1 cellular context compared by ENCODE assay signal in the genomic region with DNA sequence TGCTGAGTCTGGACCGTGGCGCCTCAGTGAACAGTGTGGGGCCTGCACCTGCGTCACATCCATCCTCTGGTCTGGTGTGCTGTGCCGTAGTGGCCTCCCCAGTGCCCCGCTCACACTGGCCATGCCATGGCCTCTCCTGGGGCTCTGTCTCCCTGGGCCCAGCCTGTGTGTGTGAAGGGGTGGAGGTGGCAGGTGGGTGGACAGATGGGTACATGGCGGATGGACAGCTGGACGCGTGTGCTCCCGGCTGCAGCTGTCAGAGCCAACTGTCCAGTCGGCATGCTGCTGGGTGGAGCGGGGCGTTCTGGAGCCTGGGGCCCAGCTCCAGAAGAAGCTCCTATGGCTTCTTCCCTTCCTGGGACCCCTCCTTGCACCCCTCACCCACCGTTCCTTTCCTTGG.
TF ChIP-seq lines count a peak whose summit lies in the region.

No MANE protein-coding gene starts in this region.

TF ChIP-seq in GM23338, 12 proteins besides CTCF, POLR2A, EP300 and RAD21 (continued from another document):
- TF ChIP-seq, protein P1, sequence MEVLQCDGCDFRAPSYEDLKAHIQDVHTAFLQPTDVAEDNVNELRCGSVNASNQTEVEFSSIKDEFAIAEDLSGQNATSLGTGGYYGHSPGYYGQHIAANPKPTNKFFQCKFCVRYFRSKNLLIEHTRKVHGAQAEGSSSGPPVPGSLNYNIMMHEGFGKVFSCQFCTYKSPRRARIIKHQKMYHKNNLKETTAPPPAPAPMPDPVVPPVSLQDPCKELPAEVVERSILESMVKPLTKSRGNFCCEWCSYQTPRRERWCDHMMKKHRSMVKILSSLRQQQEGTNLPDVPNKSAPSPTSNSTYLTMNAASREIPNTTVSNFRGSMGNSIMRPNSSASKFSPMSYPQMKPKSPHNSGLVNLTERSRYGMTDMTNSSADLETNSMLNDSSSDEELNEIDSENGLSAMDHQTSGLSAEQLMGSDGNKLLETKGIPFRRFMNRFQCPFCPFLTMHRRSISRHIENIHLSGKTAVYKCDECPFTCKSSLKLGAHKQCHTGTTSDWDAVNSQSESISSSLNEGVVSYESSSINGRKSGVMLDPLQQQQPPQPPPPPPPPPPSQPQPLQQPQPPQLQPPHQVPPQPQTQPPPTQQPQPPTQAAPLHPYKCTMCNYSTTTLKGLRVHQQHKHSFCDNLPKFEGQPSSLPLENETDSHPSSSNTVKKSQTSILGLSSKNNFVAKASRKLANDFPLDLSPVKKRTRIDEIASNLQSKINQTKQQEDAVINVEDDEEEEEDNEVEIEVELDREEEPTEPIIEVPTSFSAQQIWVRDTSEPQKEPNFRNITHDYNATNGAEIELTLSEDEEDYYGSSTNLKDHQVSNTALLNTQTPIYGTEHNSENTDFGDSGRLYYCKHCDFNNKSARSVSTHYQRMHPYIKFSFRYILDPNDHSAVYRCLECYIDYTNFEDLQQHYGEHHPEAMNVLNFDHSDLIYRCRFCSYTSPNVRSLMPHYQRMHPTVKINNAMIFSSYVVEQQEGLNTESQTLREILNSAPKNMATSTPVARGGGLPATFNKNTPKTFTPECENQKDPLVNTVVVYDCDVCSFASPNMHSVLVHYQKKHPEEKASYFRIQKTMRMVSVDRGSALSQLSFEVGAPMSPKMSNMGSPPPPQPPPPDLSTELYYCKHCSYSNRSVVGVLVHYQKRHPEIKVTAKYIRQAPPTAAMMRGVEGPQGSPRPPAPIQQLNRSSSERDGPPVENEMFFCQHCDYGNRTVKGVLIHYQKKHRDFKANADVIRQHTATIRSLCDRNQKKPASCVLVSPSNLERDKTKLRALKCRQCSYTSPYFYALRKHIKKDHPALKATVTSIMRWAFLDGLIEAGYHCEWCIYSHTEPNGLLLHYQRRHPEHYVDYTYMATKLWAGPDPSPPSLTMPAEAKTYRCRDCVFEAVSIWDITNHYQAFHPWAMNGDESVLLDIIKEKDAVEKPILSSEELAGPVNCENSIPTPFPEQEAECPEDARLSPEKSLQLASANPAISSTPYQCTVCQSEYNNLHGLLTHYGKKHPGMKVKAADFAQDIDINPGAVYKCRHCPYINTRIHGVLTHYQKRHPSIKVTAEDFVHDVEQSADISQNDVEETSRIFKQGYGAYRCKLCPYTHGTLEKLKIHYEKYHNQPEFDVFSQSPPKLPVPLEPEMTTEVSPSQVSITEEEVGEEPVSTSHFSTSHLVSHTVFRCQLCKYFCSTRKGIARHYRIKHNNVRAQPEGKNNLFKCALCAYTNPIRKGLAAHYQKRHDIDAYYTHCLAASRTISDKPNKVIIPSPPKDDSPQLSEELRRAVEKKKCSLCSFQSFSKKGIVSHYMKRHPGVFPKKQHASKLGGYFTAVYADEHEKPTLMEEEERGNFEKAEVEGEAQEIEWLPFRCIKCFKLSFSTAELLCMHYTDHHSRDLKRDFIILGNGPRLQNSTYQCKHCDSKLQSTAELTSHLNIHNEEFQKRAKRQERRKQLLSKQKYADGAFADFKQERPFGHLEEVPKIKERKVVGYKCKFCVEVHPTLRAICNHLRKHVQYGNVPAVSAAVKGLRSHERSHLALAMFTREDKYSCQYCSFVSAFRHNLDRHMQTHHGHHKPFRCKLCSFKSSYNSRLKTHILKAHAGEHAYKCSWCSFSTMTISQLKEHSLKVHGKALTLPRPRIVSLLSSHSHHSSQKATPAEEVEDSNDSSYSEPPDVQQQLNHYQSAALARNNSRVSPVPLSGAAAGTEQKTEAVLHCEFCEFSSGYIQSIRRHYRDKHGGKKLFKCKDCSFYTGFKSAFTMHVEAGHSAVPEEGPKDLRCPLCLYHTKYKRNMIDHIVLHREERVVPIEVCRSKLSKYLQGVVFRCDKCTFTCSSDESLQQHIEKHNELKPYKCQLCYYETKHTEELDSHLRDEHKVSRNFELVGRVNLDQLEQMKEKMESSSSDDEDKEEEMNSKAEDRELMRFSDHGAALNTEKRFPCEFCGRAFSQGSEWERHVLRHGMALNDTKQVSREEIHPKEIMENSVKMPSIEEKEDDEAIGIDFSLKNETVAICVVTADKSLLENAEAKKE (CRISPR knock-in tag; IDR thresholded peaks at IDR 0.05), result no peak
- TF ChIP-seq ETS1 (IDR thresholded peaks at IDR 0.05) (no peak), ZNF331 (CRISPR knock-in tag; IDR thresholded peaks at IDR 0.05; ENCODE audit: low read depth) (no peak), POLR2AphosphoS5 (IDR thresholded peaks at IDR 0.05; ENCODE audit: low read depth) (no peak), EZH2phosphoT487 (IDR thresholded peaks at IDR 0.05; ENCODE audit: unreplicated experiment) (no peak), STAT1 (IDR thresholded peaks at IDR 0.05; ENCODE audit: unreplicated experiment) (no peak), NANOG (IDR thresholded peaks at IDR 0.05; ENCODE audit: borderline replicate concordance) (no peak)
